In the genomic region with DNA sequence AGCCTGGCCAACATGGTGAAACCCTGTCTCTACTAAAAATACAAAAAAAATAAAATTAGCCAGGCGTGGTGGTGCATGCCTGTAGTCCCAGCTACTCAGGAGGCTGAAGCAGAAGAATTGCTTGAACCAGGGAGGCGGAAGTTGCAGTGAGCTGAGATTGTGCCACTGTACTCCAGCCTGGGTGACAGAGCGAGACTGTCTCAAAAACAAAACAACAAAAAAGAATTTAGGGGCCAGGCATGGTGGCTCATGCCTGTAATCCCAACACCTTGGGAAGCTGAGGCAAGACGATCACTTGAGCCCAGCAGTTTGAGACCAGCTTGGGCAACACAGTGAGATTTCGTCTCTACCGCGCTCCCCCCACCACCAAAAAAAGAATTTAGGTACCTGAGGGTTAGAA, we compare ENCODE assay signal across 2 cellular contexts.
A peak's percentile ranks its signal among the peaks of the same experiment; 100 is the strongest.
TF ChIP-seq lines count a peak whose summit lies in the region.

No MANE protein-coding gene starts in this region.

TF ChIP-seq in HEK293, 187 proteins besides CTCF, POLR2A, EP300 and RAD21:
- TF ChIP-seq, protein P1, sequence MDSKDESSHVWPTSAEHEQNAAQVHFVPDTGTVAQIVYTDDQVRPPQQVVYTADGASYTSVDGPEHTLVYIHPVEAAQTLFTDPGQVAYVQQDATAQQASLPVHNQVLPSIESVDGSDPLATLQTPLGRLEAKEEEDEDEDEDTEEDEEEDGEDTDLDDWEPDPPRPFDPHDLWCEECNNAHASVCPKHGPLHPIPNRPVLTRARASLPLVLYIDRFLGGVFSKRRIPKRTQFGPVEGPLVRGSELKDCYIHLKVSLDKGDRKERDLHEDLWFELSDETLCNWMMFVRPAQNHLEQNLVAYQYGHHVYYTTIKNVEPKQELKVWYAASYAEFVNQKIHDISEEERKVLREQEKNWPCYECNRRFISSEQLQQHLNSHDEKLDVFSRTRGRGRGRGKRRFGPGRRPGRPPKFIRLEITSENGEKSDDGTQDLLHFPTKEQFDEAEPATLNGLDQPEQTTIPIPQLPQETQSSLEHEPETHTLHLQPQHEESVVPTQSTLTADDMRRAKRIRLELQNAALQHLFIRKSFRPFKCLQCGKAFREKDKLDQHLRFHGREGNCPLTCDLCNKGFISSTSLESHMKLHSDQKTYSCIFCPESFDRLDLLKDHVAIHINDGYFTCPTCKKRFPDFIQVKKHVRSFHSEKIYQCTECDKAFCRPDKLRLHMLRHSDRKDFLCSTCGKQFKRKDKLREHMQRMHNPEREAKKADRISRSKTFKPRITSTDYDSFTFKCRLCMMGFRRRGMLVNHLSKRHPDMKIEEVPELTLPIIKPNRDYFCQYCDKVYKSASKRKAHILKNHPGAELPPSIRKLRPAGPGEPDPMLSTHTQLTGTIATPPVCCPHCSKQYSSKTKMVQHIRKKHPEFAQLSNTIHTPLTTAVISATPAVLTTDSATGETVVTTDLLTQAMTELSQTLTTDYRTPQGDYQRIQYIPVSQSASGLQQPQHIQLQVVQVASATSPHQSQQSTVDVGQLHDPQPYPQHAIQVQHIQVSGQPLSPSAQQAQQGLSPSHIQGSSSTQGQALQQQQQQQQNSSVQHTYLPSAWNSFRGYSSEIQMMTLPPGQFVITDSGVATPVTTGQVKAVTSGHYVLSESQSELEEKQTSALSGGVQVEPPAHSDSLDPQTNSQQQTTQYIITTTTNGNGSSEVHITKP (tag by site-specific recombination; IDR thresholded peaks at IDR 0.05) = 0 out of 2 replicates have a peak, but pooled peaks have one; percentile 35

TF ChIP-seq in GM12878, 131 proteins besides CTCF, POLR2A, EP300 and RAD21:
- TF ChIP-seq SMAD5 (IDR thresholded peaks at IDR 0.05; ENCODE audit: low read depth) = 0 out of 2 replicates have a peak, but pooled peaks have one; percentile 23
